Comparison of ENCODE assay signal across 11 cellular contexts in the genomic region with DNA sequence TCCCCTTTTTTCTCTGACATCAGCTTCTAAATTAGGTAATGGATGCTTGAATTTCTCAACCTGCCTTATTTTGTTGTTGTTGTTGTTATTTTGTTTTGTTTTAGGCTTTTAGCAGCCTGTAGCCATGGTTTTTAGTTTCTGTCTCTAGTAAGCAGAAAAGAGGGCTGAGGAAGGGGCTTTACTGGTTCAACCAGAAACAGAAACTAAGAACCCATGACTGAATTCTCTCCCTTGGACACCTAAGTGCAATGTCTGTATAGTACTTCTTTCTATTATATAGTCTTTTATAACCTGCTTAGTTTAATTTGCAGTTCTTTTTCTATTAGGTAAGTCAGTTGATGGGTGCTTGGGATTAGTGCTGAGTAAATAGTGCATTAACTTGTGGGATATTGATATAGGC.
DNase-seq lines count a peak whose midpoint lies in the region; ATAC-seq and TF ChIP-seq lines count a peak whose summit lies in the region.
"Had no signal": no experiment of that assay in that cellular context is flagged by ENCODE, and none has a peak within 500 bp of the region (broad histone marks: within the 10 kb centered on the region; RNA-seq: fewer than 3 reads in every experiment).

No MANE protein-coding gene starts in this region.

- H3K27me3 ChIP-seq in right lobe of liver: no peaks in the 10 kb centered on the region
- H3K27me3 ChIP-seq: upper lobe of left lung had no signal

- peak; percentile 80 for ATAC-seq in GM18867 (IDR thresholded peaks at IDR 0.05; ENCODE audit: unreplicated experiment)
- ATAC-seq in GM21447 (IDR thresholded peaks at IDR 0.05; ENCODE audit: unreplicated experiment): peak; percentile 74
- ATAC-seq in HG03097 (IDR thresholded peaks at IDR 0.05; ENCODE audit: low FRiP score, unreplicated experiment): peak; percentile 59
- ATAC-seq in effector memory CD8-positive, alpha-beta T cell (replicated peaks): no peak
- no peak for ATAC-seq in right lobe of liver
- no peak for ATAC-seq in left ventricle myocardium superior

- H3K4me1 ChIP-seq in right lobe of liver: no peaks in the 10 kb centered on the region

- H3K4me1 Mint-ChIP-seq in effector memory CD8-positive, alpha-beta T cell (ENCODE audit: low read depth in 2 of 2): peaks cover 11 to 30% of the 10 kb centered on the region in 2 donors

- H3K9me3 ChIP-seq in right lobe of liver: no peaks in the 10 kb centered on the region
- H3K9me3 ChIP-seq: upper lobe of left lung had no signal

- peaks cover 6% of the 10 kb centered on the region for H3K36me3 Mint-ChIP-seq in effector memory CD8-positive, alpha-beta T cell (ENCODE audit: insufficient read depth)

- H3K27ac Mint-ChIP-seq in effector memory CD8-positive, alpha-beta T cell: peak overlapping the region; percentile 21 to 67

- intact Hi-C loops in right lobe of liver (cut with DNase I): no loop called here
- intact Hi-C loops in left ventricle myocardium superior (cut with micrococcal nuclease): no loop called here

- TF ChIP-seq CTCF in right lobe of liver (IDR thresholded peaks at IDR 0.05): no peak

- no peaks in the 10 kb centered on the region for H3K9me3 Mint-ChIP-seq in effector memory CD8-positive, alpha-beta T cell

- no peak for DNase-seq in effector memory CD8-positive, alpha-beta T cell
- DNase-seq in stimulated activated CD4-positive, alpha-beta T cell treated with anti-CD3 and anti-CD28 coated beads, Interleukin-4, amount 100 ng/mL, for 24 hours: no peak
- DNase-seq in cerebellar cortex (ENCODE audit: low spot score) (no peak), right lobe of liver (no peak), left ventricle myocardium superior (no peak)
- DNase-seq: activated T-cell treated with anti-CD3 and anti-CD28 coated beads for 4 hours, NCI-H1048, upper lobe of left lung had no signal

- no peak overlapping the region for H3K4me3 ChIP-seq in right lobe of liver
- H3K4me3 ChIP-seq: upper lobe of left lung had no signal

- no peak overlapping the region for H3K27ac ChIP-seq in right lobe of liver
- H3K27ac ChIP-seq: upper lobe of left lung had no signal

- no peaks in the 10 kb centered on the region for H3K36me3 ChIP-seq in right lobe of liver
- H3K36me3 ChIP-seq: upper lobe of left lung had no signal

- TF ChIP-seq POLR2A in right lobe of liver (IDR thresholded peaks at IDR 0.05): no peak

- no peak overlapping the region for H3K4me3 Mint-ChIP-seq in effector memory CD8-positive, alpha-beta T cell

- no peaks in the 10 kb centered on the region for H3K27me3 Mint-ChIP-seq in effector memory CD8-positive, alpha-beta T cell

Comparison
In these comparisons a context has a peak if more than half of its experiments do, and no peak if none do; other contexts are left out.
1. ATAC-seq: peak in GM18867 (single experiment), GM21447 (single experiment) and HG03097 (single experiment); none in effector memory CD8-positive, alpha-beta T cell (single experiment), right lobe of liver (0 of 4) and left ventricle myocardium superior (single experiment).